In the genomic region with DNA sequence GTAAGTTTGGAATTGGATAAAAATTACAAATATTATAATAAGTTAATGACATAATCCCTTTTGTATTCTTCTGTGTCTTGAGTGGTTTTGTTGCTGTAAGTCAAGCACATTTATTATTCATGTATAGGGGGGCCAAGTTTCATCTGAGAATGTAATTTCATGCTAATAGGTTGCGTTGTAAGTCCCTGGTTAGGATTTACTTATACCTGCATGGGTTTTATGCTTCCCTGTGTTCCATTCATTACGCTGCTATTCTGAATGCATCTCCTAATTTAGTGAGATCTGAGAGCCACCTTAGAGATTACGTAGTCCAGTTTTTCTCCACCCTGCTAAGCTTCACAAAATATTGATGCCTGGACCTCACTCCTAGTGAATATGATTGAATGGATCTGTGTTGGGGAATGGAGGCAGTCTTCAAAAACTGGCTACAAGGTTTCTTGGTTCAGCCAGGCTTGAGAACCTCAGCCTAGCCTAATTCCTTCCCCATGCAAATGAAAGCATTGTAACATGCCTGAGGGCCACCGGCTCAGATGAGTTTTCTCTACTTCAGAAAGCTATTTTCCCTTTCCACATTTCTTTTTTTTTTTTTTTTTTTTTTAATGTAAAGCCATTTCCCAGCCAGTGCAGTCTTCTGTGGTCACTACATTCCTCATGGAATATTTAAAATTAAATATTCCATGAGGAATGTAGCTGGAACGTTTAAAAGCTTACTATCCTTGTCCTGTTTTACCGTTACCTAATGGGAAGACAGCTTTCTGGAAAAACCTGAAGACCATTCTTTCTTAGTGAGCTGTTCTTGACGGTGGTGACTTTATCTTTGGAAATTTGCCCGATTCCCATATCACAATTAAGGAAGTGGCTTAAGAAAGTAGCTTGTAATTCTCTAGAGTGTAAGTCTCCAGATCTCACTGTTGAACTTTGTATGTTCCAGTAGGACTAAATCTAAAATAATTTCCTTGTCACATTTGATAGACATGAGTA, we compare ENCODE assay signal across 1 cellular context.
TF ChIP-seq lines count a peak whose summit lies in the region.

No MANE protein-coding gene starts in this region.

TF ChIP-seq in IMR-90, 13 proteins besides CTCF, POLR2A, EP300 and RAD21:
- TF ChIP-seq BHLHE40 (IDR thresholded peaks at IDR 0.05; ENCODE audit: low read depth, low read length) (no peak), MAFK (IDR thresholded peaks at IDR 0.05; ENCODE audit: low read depth, low read length) (no peak), CEBPB (IDR thresholded peaks at IDR 0.05; ENCODE audit: low read depth, low read length) (no peak), CHD1 (IDR thresholded peaks at IDR 0.05; ENCODE audit: low read depth, low read length) (no peak), MXI1 (IDR thresholded peaks at IDR 0.05; ENCODE audit: borderline replicate concordance, low read depth, low read length) (no peak), ELK1 (IDR thresholded peaks at IDR 0.05; ENCODE audit: borderline replicate concordance, low read depth, low read length) (no peak), SMC3 (IDR thresholded peaks at IDR 0.05; ENCODE audit: low read depth, low read length) (no peak), FOS (IDR thresholded peaks at IDR 0.05; ENCODE audit: low read depth, low read length) (no peak), NFE2L2 (IDR thresholded peaks at IDR 0.05; ENCODE audit: low read depth, low read length) (no peak), RCOR1 (IDR thresholded peaks at IDR 0.05; ENCODE audit: insufficient replicate concordance, low read length) (no peak), RFX5 (IDR thresholded peaks at IDR 0.05; ENCODE audit: low read depth, low read length) (no peak), MAZ (IDR thresholded peaks at IDR 0.05; ENCODE audit: borderline replicate concordance, low read depth, low read length) (no peak)
- TF ChIP-seq, protein P1, sequence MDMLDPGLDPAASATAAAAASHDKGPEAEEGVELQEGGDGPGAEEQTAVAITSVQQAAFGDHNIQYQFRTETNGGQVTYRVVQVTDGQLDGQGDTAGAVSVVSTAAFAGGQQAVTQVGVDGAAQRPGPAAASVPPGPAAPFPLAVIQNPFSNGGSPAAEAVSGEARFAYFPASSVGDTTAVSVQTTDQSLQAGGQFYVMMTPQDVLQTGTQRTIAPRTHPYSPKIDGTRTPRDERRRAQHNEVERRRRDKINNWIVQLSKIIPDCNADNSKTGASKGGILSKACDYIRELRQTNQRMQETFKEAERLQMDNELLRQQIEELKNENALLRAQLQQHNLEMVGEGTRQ (IDR thresholded peaks at IDR 0.05; ENCODE audit: low read depth, low read length) = no peak
